Comparison of ENCODE assay signal across 8 cellular contexts in the genomic region with DNA sequence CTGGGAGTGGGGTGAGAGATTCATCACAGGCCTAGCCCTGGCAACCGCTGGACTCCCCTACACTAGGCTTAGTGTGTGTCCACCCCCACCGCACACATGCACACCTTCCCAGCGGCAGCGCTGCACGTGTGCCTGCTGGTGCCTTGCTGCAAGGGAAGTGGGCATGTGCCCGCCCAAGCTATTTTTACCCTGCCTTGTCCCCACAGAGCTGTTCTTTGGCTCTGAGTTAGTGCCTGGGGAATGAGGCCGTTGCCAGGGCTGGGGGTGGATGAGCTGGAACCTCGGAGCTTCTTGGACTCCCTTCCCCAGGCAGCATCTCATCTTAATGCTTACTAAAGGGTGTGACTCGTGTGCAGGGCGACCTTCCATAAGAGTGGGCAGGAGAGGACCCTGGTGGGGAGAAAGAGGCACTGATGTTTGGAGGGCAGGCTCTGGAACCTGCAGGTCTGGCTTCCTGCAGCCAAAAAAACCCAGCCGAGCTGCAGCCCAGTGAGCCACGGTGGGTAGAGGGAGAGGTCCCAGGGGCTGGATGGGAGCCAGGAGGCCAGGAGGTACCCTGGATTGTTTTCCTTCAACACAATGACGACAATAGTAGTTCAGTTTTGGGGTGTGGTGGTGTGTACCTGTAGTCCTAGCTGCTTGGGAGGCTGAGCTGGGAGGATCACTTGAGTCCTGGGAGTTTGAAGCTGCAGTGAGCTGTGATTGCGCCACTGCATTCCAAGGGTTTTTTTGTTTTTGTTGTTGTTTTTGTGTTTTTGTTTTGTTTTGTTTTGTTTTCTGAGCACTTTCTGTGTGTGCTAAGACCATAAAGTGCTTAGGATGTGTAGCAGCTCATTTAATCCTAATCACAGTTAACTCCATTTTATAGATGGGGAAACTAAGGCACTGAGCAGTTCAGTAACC.
DNase-seq lines count a peak whose midpoint lies in the region; ATAC-seq and TF ChIP-seq lines count a peak whose summit lies in the region.

No MANE protein-coding gene starts in this region.

- H3K4me3 ChIP-seq in right atrium auricular region, result no peak overlapping the region

- H3K36me3 ChIP-seq in right atrium auricular region, result no peaks in the 10 kb centered on the region

- no peak for ATAC-seq in activated CD4-positive, alpha-beta T cell treated with anti-CD3 and anti-CD28 coated beads for 36 hours
- no peak for ATAC-seq in stimulated activated memory B cell treated with anti-CD40 and anti-IgM and Interleukin-4, amounts not matched to agents 10 μg/mL and 1 μg/mL and 100 μg/mL, for 72 hours

- H3K9me3 ChIP-seq in right atrium auricular region, result no peaks in the 10 kb centered on the region

- H3K27me3 ChIP-seq in right atrium auricular region, result no peaks in the 10 kb centered on the region

- H3K27ac Mint-ChIP-seq in activated CD4-positive, alpha-beta T cell treated with anti-CD3 and anti-CD28 coated beads for 36 hours, result peak overlapping the region; percentile 100
- H3K27ac Mint-ChIP-seq in activated naive CD4-positive, alpha-beta T cell treated with anti-CD3 and anti-CD28 coated beads, Interleukin-2, amount 10 ng/mL, durations not matched to agents 7 days and 5 days, result peak overlapping the region; percentile 100
- H3K27ac Mint-ChIP-seq in stimulated activated memory B cell treated with anti-CD40 and anti-IgM and Interleukin-4, amounts not matched to agents 10 μg/mL and 1 μg/mL and 100 μg/mL, for 72 hours, result peak overlapping the region; percentile 89

- peaks cover 0 to 24% of the 10 kb centered on the region in 2 donors for H3K4me1 ChIP-seq in right atrium auricular region

- H3K27me3 Mint-ChIP-seq in activated CD4-positive, alpha-beta T cell treated with anti-CD3 and anti-CD28 coated beads for 36 hours, result no peaks in the 10 kb centered on the region
- H3K27me3 Mint-ChIP-seq in activated naive CD4-positive, alpha-beta T cell treated with anti-CD3 and anti-CD28 coated beads, Interleukin-2, amount 10 ng/mL, durations not matched to agents 7 days and 5 days, result no peaks in the 10 kb centered on the region
- H3K27me3 Mint-ChIP-seq in stimulated activated memory B cell treated with anti-CD40 and anti-IgM and Interleukin-4, amounts not matched to agents 10 μg/mL and 1 μg/mL and 100 μg/mL, for 72 hours, result no peaks in the 10 kb centered on the region

- peak; percentile 51 for DNase-seq in activated CD4-positive, alpha-beta T cell treated with anti-CD3 and anti-CD28 coated beads for 36 hours
- DNase-seq in activated CD4-positive, alpha-beta T cell treated with anti-CD3 and anti-CD28 coated beads, Interleukin-2, amount 50 U/mL, for 4 hours, result no peak
- DNase-seq in activated naive CD4-positive, alpha-beta T cell treated with anti-CD3 and anti-CD28 coated beads, Interleukin-2, amount 10 ng/mL, durations not matched to agents 7 days and 5 days, result peak; percentile 49
- DNase-seq in right atrium auricular region (ENCODE audit: low spot score), result no peak
- no peak for DNase-seq in NCI-H1417 (lab: John Stamatoyannopoulos, UW)
- no peak for DNase-seq in ecto neural progenitor cell (ENCODE audit: low spot score)
- DNase-seq in activated effector memory CD4-positive, alpha-beta T cell treated with Interleukin-2 at 50 U/mL for 16 hours, result no peak

- H3K27ac ChIP-seq in right atrium auricular region, result peak overlapping the region; percentile 58 to 64

- intact Hi-C loops in activated CD4-positive, alpha-beta T cell treated with anti-CD3 and anti-CD28 coated beads for 36 hours (cut with DNase I, micrococcal nuclease), result no loop called here

- H3K36me3 Mint-ChIP-seq in activated CD4-positive, alpha-beta T cell treated with anti-CD3 and anti-CD28 coated beads for 36 hours (ENCODE audit: low read depth), result peaks cover 3% of the 10 kb centered on the region
- H3K36me3 Mint-ChIP-seq in activated naive CD4-positive, alpha-beta T cell treated with anti-CD3 and anti-CD28 coated beads, Interleukin-2, amount 10 ng/mL, durations not matched to agents 7 days and 5 days, result peaks cover 12% of the 10 kb centered on the region
- no peaks in the 10 kb centered on the region for H3K36me3 Mint-ChIP-seq in stimulated activated memory B cell treated with anti-CD40 and anti-IgM and Interleukin-4, amounts not matched to agents 10 μg/mL and 1 μg/mL and 100 μg/mL, for 72 hours

- CTCF ChIA-PET in activated CD4-positive, alpha-beta T cell treated with anti-CD3 and anti-CD28 coated beads for 36 hours (lab: Charles Lee), result interaction anchor here (0.6 to 4.8 kb wide), 15 partner anchors 11 to 933 kb away, joined by 3 to 64 read pairs (median 4); no protein-coding TSS in a partner anchor
- CTCF ChIA-PET in activated naive CD4-positive, alpha-beta T cell treated with anti-CD3 and anti-CD28 coated beads, Interleukin-2, amount 10 ng/mL, durations not matched to agents 7 days and 5 days (lab: Charles Lee), result interaction anchor here (0.9 to 6.8 kb wide), 9 partner anchors 9 to 332 kb away, joined by 3 to 41 read pairs (median 15); no protein-coding TSS in a partner anchor

- no peak for TF ChIP-seq CTCF in right atrium auricular region (IDR thresholded peaks at IDR 0.05)

- peaks cover 55% of the 10 kb centered on the region for H3K4me1 Mint-ChIP-seq in activated CD4-positive, alpha-beta T cell treated with anti-CD3 and anti-CD28 coated beads for 36 hours
- H3K4me1 Mint-ChIP-seq in activated naive CD4-positive, alpha-beta T cell treated with anti-CD3 and anti-CD28 coated beads, Interleukin-2, amount 10 ng/mL, durations not matched to agents 7 days and 5 days, result peaks cover 53% of the 10 kb centered on the region
- H3K4me1 Mint-ChIP-seq in stimulated activated memory B cell treated with anti-CD40 and anti-IgM and Interleukin-4, amounts not matched to agents 10 μg/mL and 1 μg/mL and 100 μg/mL, for 72 hours, result peaks cover 75% of the 10 kb centered on the region

- POLR2A ChIA-PET in activated CD4-positive, alpha-beta T cell treated with anti-CD3 and anti-CD28 coated beads for 36 hours (lab: Charles Lee), result interaction anchor here (0.8 to 4.2 kb wide), 4 partner anchors 12 to 23 kb away, joined by 3 to 24 read pairs (median 10); no protein-coding TSS in a partner anchor

- H3K9me3 Mint-ChIP-seq in activated CD4-positive, alpha-beta T cell treated with anti-CD3 and anti-CD28 coated beads for 36 hours (ENCODE audit: low read depth), result no peaks in the 10 kb centered on the region
- no peaks in the 10 kb centered on the region for H3K9me3 Mint-ChIP-seq in activated naive CD4-positive, alpha-beta T cell treated with anti-CD3 and anti-CD28 coated beads, Interleukin-2, amount 10 ng/mL, durations not matched to agents 7 days and 5 days
- H3K9me3 Mint-ChIP-seq in stimulated activated memory B cell treated with anti-CD40 and anti-IgM and Interleukin-4, amounts not matched to agents 10 μg/mL and 1 μg/mL and 100 μg/mL, for 72 hours, result no peaks in the 10 kb centered on the region

- peak overlapping the region; percentile 84 for H3K4me3 Mint-ChIP-seq in activated CD4-positive, alpha-beta T cell treated with anti-CD3 and anti-CD28 coated beads for 36 hours
- peak overlapping the region; percentile 78 for H3K4me3 Mint-ChIP-seq in activated naive CD4-positive, alpha-beta T cell treated with anti-CD3 and anti-CD28 coated beads, Interleukin-2, amount 10 ng/mL, durations not matched to agents 7 days and 5 days
- H3K4me3 Mint-ChIP-seq in stimulated activated memory B cell treated with anti-CD40 and anti-IgM and Interleukin-4, amounts not matched to agents 10 μg/mL and 1 μg/mL and 100 μg/mL, for 72 hours, result peak overlapping the region; percentile 87

Comparison
In these comparisons a context has a peak if more than half of its experiments do, and no peak if none do; other contexts are left out.
1. DNase-seq: peak in activated CD4-positive, alpha-beta T cell treated with anti-CD3 and anti-CD28 coated beads for 36 hours (single experiment) and activated naive CD4-positive, alpha-beta T cell treated with anti-CD3 and anti-CD28 coated beads, Interleukin-2, amount 10 ng/mL, durations not matched to agents 7 days and 5 days (single experiment); none in activated CD4-positive, alpha-beta T cell treated with anti-CD3 and anti-CD28 coated beads, Interleukin-2, amount 50 U/mL, for 4 hours (0 of 2), right atrium auricular region (single experiment), NCI-H1417 (0 of 3), ecto neural progenitor cell (single experiment) and activated effector memory CD4-positive, alpha-beta T cell treated with Interleukin-2 at 50 U/mL for 16 hours (single experiment).
2. Peak in every context shown above with its lines, with median percentiles within 50 percentile points of each other: H3K27ac Mint-ChIP-seq and H3K4me3 Mint-ChIP-seq.